Comparison of ENCODE assay signal across 17 cellular contexts in the genomic region with DNA sequence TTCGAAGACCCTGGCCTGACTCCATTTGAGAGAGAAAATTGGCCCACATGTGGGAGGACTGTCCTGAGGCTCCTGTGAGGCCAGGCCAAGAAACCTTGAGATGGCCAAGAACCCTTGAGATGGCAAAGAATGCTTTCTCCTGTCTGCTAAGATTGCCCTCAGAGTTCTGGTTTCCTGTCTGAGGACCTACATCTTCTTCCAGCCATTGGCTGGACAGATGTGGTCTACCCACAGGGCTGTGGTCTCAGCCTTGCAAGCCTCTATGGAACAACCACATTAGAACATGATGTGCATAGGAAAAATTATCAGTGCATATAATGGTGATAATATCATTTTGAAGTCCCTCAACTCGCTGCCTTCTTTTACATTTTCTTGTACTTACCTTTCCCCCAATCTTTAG. TPM values are rescaled to one million over a fixed set of nuclear protein-coding genes. Genes with fewer than 3 reads are reported as not detected.
A peak's percentile ranks its signal among the peaks of the same experiment; 100 is the strongest.
DNase-seq lines count a peak whose midpoint lies in the region; ATAC-seq and TF ChIP-seq lines count a peak whose summit lies in the region.
"Had no signal": no experiment of that assay in that cellular context is flagged by ENCODE, and none has a peak within 500 bp of the region (broad histone marks: within the 10 kb centered on the region; RNA-seq: fewer than 3 reads in every experiment).

No MANE protein-coding gene starts in this region.

- no peaks in the 10 kb centered on the region for H3K36me3 Mint-ChIP-seq in CD8-positive, alpha-beta memory T cell
- H3K36me3 Mint-ChIP-seq in activated CD4-positive, alpha-beta memory T cell treated with anti-CD3 and anti-CD28 coated beads, Interleukin-2, amount 10 ng/mL, durations not matched to agents 7 days and 5 days (ENCODE audit: low read depth), result no peaks in the 10 kb centered on the region
- no peaks in the 10 kb centered on the region for H3K36me3 Mint-ChIP-seq in natural killer cell
- H3K36me3 Mint-ChIP-seq: type B pancreatic cell had no signal

- no peaks in the 10 kb centered on the region for H3K27me3 ChIP-seq in CD8-positive, alpha-beta memory T cell (ENCODE audit: insufficient read depth, low read length, poor library complexity, severe bottlenecking)
- H3K27me3 ChIP-seq: heart left ventricle had no signal

- H3K4me1 Mint-ChIP-seq in CD8-positive, alpha-beta memory T cell, result peaks cover 28 to 43% (median 38%) of the 10 kb centered on the region in 3 donors
- H3K4me1 Mint-ChIP-seq in activated CD4-positive, alpha-beta memory T cell treated with anti-CD3 and anti-CD28 coated beads, Interleukin-2, amount 10 ng/mL, durations not matched to agents 7 days and 5 days, result peaks cover 29% of the 10 kb centered on the region
- peaks cover 41 to 42% of the 10 kb centered on the region in 2 donors for H3K4me1 Mint-ChIP-seq in natural killer cell

- no peak overlapping the region for H3K4me3 ChIP-seq in CD8-positive, alpha-beta memory T cell (ENCODE audit: low read length)
- H3K4me3 ChIP-seq: heart left ventricle had no signal

- peaks cover 17% of the 10 kb centered on the region for H3K4me1 ChIP-seq in CD8-positive, alpha-beta memory T cell (ENCODE audit: insufficient read depth, low read length)

- H3K9me3 ChIP-seq in CD8-positive, alpha-beta memory T cell (ENCODE audit: low read length), result no peaks in the 10 kb centered on the region
- H3K9me3 ChIP-seq: heart left ventricle had no signal

- no peaks in the 10 kb centered on the region for H3K9me3 Mint-ChIP-seq in CD8-positive, alpha-beta memory T cell
- no peaks in the 10 kb centered on the region for H3K9me3 Mint-ChIP-seq in activated CD4-positive, alpha-beta memory T cell treated with anti-CD3 and anti-CD28 coated beads, Interleukin-2, amount 10 ng/mL, durations not matched to agents 7 days and 5 days
- no peaks in the 10 kb centered on the region for H3K9me3 Mint-ChIP-seq in natural killer cell
- H3K9me3 Mint-ChIP-seq: activated T-cell treated with anti-CD3 and anti-CD28 coated beads, Interleukin-2, amount 50 U/mL, for 24 hours; type B pancreatic cell had no signal

- no peaks in the 10 kb centered on the region for H3K36me3 ChIP-seq in CD8-positive, alpha-beta memory T cell (ENCODE audit: insufficient read depth, low read length)
- H3K36me3 ChIP-seq: heart left ventricle had no signal

- in situ Hi-C loops in G401 (cut with HindIII; ENCODE audit: low sequenced_read_pairs), result no loop called here

- TF ChIP-seq CTCF in natural killer cell (IDR thresholded peaks at IDR 0.05), result no peak

- POLR2A ChIA-PET in CD8-positive, alpha-beta memory T cell (lab: Charles Lee), result interaction anchor here (0.5 to 0.7 kb wide), 3 partner anchors 27 to 89 kb away, joined by 3 to 5 read pairs (median 5); no protein-coding TSS in a partner anchor
- POLR2A ChIA-PET in activated CD4-positive, alpha-beta memory T cell treated with anti-CD3 and anti-CD28 coated beads, Interleukin-2, amount 10 ng/mL, durations not matched to agents 7 days and 5 days (lab: Charles Lee), result interaction anchor here (1.8 kb wide), 1 partner anchor 11 kb away, joined by 10 read pairs; a partner anchor contains a TSS

- no peak overlapping the region for H3K27ac ChIP-seq in CD8-positive, alpha-beta memory T cell (ENCODE audit: low read depth, low read length)
- H3K27ac ChIP-seq: C4-2B, heart left ventricle, VCaP had no signal

- ATAC-seq in natural killer cell (peak; percentile 20 to 76 (median 58)), HG03342 (IDR thresholded peaks at IDR 0.05; ENCODE audit: unreplicated experiment) (no peak)
- ATAC-seq: heart left ventricle, left cardiac atrium had no signal

- peaks cover 0 to 5% of the 10 kb centered on the region in 2 donors for H3K27me3 Mint-ChIP-seq in CD8-positive, alpha-beta memory T cell
- H3K27me3 Mint-ChIP-seq in activated CD4-positive, alpha-beta memory T cell treated with anti-CD3 and anti-CD28 coated beads, Interleukin-2, amount 10 ng/mL, durations not matched to agents 7 days and 5 days, result peaks cover 17% of the 10 kb centered on the region
- H3K27me3 Mint-ChIP-seq in natural killer cell (ENCODE audit: low read depth in 2 of 2), result peaks cover 0 to 2% of the 10 kb centered on the region in 2 donors
- H3K27me3 Mint-ChIP-seq: activated T-cell treated with anti-CD3 and anti-CD28 coated beads, Interleukin-2, amount 50 U/mL, for 24 hours had no signal

- CTCF ChIA-PET in CD8-positive, alpha-beta memory T cell (lab: Charles Lee), result interaction anchor here (0.8 to 2.1 kb wide), 2 partner anchors 77 to 84 kb away, joined by 3 to 10 read pairs; no protein-coding TSS in a partner anchor
- CTCF ChIA-PET in activated CD4-positive, alpha-beta memory T cell treated with anti-CD3 and anti-CD28 coated beads, Interleukin-2, amount 10 ng/mL, durations not matched to agents 7 days and 5 days (lab: Charles Lee), result interaction anchor here (0.7 to 2.5 kb wide), 2 partner anchors 35 to 85 kb away, joined by 3 to 18 read pairs; no protein-coding TSS in a partner anchor

- intact Hi-C loops in natural killer cell (cut with micrococcal nuclease), result no loop called here

- peak overlapping the region in 5 of 8 donors; percentile 12 to 70 (median 40) for H3K27ac Mint-ChIP-seq in CD8-positive, alpha-beta memory T cell
- no peak overlapping the region for H3K27ac Mint-ChIP-seq in activated CD4-positive, alpha-beta memory T cell treated with anti-CD3 and anti-CD28 coated beads, Interleukin-2, amount 10 ng/mL, durations not matched to agents 7 days and 5 days
- peak overlapping the region; percentile 6 to 49 for H3K27ac Mint-ChIP-seq in natural killer cell
- H3K27ac Mint-ChIP-seq: type B pancreatic cell had no signal

- H3K4me3 Mint-ChIP-seq in CD8-positive, alpha-beta memory T cell, result peak overlapping the region in 3 of 7 donors; percentile 29 to 54 (median 47)
- H3K4me3 Mint-ChIP-seq in activated CD4-positive, alpha-beta memory T cell treated with anti-CD3 and anti-CD28 coated beads, Interleukin-2, amount 10 ng/mL, durations not matched to agents 7 days and 5 days, result no peak overlapping the region
- H3K4me3 Mint-ChIP-seq in natural killer cell, result peak overlapping the region; percentile 80
- H3K4me3 Mint-ChIP-seq: activated T-cell treated with anti-CD3 and anti-CD28 coated beads, Interleukin-2, amount 50 U/mL, for 24 hours; type B pancreatic cell had no signal

- peak in 3 of 5 donors; percentile 24 to 33 (median 31) for DNase-seq in CD8-positive, alpha-beta memory T cell
- DNase-seq in KG1 (lab: John Stamatoyannopoulos, UW) (peak; percentile 45), natural killer cell (no peak), DMS 273 treated with DMSO at 0.1 percent for 48 hours (lab: John Stamatoyannopoulos, UW) (no peak), G401 (ENCODE audit: low spot score) (no peak)
- peak; percentile 58 for DNase-seq in activated CD4-positive, alpha-beta memory T cell treated with anti-CD3 and anti-CD28 coated beads, Interleukin-2, amount 10 ng/mL, durations not matched to agents 7 days and 5 days
- DNase-seq: activated T-cell treated with anti-CD3 and anti-CD28 coated beads, Interleukin-2, amount 50 U/mL, for 24 hours; aorta; cortex of kidney; erythroblast; heart left ventricle; Kasumi-1; left cardiac atrium had no signal

RNA-seq across cellular contexts. Expression of a gene that starts 10.8 kb away (rescaled TPM):
- 10 to 100 TPM; 34.0 to 36.4 TPM for total RNA-seq in CD8-positive, alpha-beta memory T cell
- polyA plus RNA-seq in CD8-positive, alpha-beta memory T cell, result 39.2 TPM
- 10 to 100 TPM; 53.7 to 54.5 TPM for total RNA-seq in activated CD4-positive, alpha-beta memory T cell treated with anti-CD3 and anti-CD28 coated beads, Interleukin-2, amount 10 ng/mL, durations not matched to agents 7 days and 5 days
- 10 to 100 TPM; 93.9 to 99.4 (median 97.0) TPM for total RNA-seq in natural killer cell
- 6.4 and 10.2 TPM in 2 replicates for total RNA-seq in G401 (2014; rRNA removed; shearing (Covaris generic))

Comparison
In these comparisons a context has a peak if more than half of its experiments do, and no peak if none do; other contexts are left out.
1. DNase-seq: peak in CD8-positive, alpha-beta memory T cell (3 of 5), KG1 (single experiment) and activated CD4-positive, alpha-beta memory T cell treated with anti-CD3 and anti-CD28 coated beads, Interleukin-2, amount 10 ng/mL, durations not matched to agents 7 days and 5 days (single experiment); none in natural killer cell (single experiment), DMS 273 treated with DMSO at 0.1 percent for 48 hours (single experiment) and G401 (single experiment).